In genomic region chr11:57638811-57639320, GRCh38 we compare ENCODE assay signal across 8 cellular contexts. TPM values are rescaled to one million over a fixed set of nuclear protein-coding genes. Genes with fewer than 3 reads are reported as not detected.
DNase-seq lines count a peak whose midpoint lies in the region; ATAC-seq, FAIRE-seq and TF ChIP-seq lines count a peak whose summit lies in the region.

No MANE protein-coding gene starts in this region.

- peak overlapping the region; percentile 89 for H3K4me3 ChIP-seq in A549
- peak overlapping the region; percentile 97 for H3K4me3 ChIP-seq in HUES64 (ENCODE audit: low read length)
- H3K4me3 ChIP-seq in choroid plexus epithelial cell (ENCODE audit: low read depth, low read length): peak overlapping the region; percentile 94
- H3K4me3 ChIP-seq in mucosa of descending colon: no peak overlapping the region

- peaks cover 26% of the 10 kb centered on the region for H3K4me1 ChIP-seq in A549
- peaks cover 37% of the 10 kb centered on the region for H3K4me1 ChIP-seq in HUES64 (ENCODE audit: insufficient read depth, low read length)
- peaks cover 5% of the 10 kb centered on the region for H3K4me1 ChIP-seq in mucosa of descending colon (ENCODE audit: low read depth)

- no peak for TF ChIP-seq POLR2A in A549 (IDR thresholded peaks at IDR 0.05; ENCODE audit: low read length)

- peak overlapping the region; percentile 99 for H3K9ac ChIP-seq in HUES64 (ENCODE audit: low read depth, low read length)

- peak overlapping the region; percentile 99 for H3K27ac ChIP-seq in A549
- H3K27ac ChIP-seq in HUES64 (ENCODE audit: low read depth, low read length): peak overlapping the region; percentile 98

- TF ChIP-seq CTCF in A549 (IDR thresholded peaks at IDR 0.05): no peak
- no peak for TF ChIP-seq CTCF in choroid plexus epithelial cell (conservative IDR thresholded peaks at IDR 0.05; ENCODE audit: low read depth, low read length)
- no peak for TF ChIP-seq CTCF in mucosa of descending colon (IDR thresholded peaks at IDR 0.05)

- TF ChIP-seq EP300 in A549 (IDR thresholded peaks at IDR 0.05): no peak

- TF ChIP-seq RAD21 in A549 (conservative IDR thresholded peaks at IDR 0.05 in 1 of 2, IDR thresholded peaks at IDR 0.05 in 1 of 2): no peak

- POLR2A ChIA-PET in A549 (lab: Yijun Ruan, JAX): no interaction called here

- 7% methylated on average over 13 of the region's 19 CpGs for WGBS in A549 (ENCODE audit: missing lambda C conversion rate)
- WGBS in HUES64: under 1% methylated on average over 15 of the region's 19 CpGs

- peak; percentile 7 to 11; a peak in 2 of 6 replicates for ATAC-seq in A549
- peak; percentile 16 for ATAC-seq in mucosa of descending colon
- ATAC-seq in HG03571 (IDR thresholded peaks at IDR 0.05; ENCODE audit: unreplicated experiment): no peak
- no peak for ATAC-seq in HG02798 (IDR thresholded peaks at IDR 0.05; ENCODE audit: poor library complexity, unreplicated experiment)

- intact Hi-C loops in mucosa of descending colon (cut with DNase I, micrococcal nuclease): no loop called here

- H3K4me2 ChIP-seq in A549: peak overlapping the region; percentile 87

- H3K27me3 ChIP-seq in HUES64 (ENCODE audit: insufficient read depth, low read length): no peaks in the 10 kb centered on the region

- CTCF ChIA-PET in A549 (lab: Yijun Ruan, JAX): interaction anchor here (0.7 to 11.7 kb wide), 8 partner anchors 11 to 293 kb away, joined by 3 to 318 read pairs (median 17); partner anchors contain the start of genes RTN4RL2, TIMM10, UBE2L6 and YPEL4

- no peaks in the 10 kb centered on the region for H3K9me3 ChIP-seq in A549
- H3K9me3 ChIP-seq in HUES64 (ENCODE audit: insufficient read depth, low read depth, low read length): no peaks in the 10 kb centered on the region
- H3K9me3 ChIP-seq in mucosa of descending colon: no peaks in the 10 kb centered on the region

- FAIRE-seq in A549 (lab: Jason Lieb, UNC): no peak

- H3K36me3 ChIP-seq in HUES64 (ENCODE audit: insufficient read depth, low read length) (peaks cover 39% of the 10 kb centered on the region), mucosa of descending colon (ENCODE audit: low read depth) (no peaks in the 10 kb centered on the region)

- DNase-seq in A549 (ENCODE audit: low read depth in 1 of 2, low spot score in 1 of 2) (no peak), choroid plexus epithelial cell (ENCODE audit: low read depth) (no peak), mucosa of descending colon (no peak), DMS 273 treated with DMSO at 0.1 percent for 48 hours (lab: John Stamatoyannopoulos, UW) (no peak), amniotic stem cell (lab: John Stamatoyannopoulos, UW) (no peak)

TF ChIP-seq in A549, 52 proteins besides CTCF, POLR2A, EP300 and RAD21:
- TF ChIP-seq, protein P1, sequence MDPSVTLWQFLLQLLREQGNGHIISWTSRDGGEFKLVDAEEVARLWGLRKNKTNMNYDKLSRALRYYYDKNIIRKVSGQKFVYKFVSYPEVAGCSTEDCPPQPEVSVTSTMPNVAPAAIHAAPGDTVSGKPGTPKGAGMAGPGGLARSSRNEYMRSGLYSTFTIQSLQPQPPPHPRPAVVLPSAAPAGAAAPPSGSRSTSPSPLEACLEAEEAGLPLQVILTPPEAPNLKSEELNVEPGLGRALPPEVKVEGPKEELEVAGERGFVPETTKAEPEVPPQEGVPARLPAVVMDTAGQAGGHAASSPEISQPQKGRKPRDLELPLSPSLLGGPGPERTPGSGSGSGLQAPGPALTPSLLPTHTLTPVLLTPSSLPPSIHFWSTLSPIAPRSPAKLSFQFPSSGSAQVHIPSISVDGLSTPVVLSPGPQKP (IDR thresholded peaks at IDR 0.05; ENCODE audit: low read depth, low read length): no peak
- TF ChIP-seq MYC (IDR thresholded peaks at IDR 0.05; ENCODE audit: borderline replicate concordance, low read length) (no peak), BHLHE40 (IDR thresholded peaks at IDR 0.05; ENCODE audit: low read depth, low read length) (no peak), CHD2 (IDR thresholded peaks at IDR 0.05; ENCODE audit: low read length, partially characterized antibody) (no peak), HOXB5 (CRISPR knock-in tag; IDR thresholded peaks at IDR 0.05) (no peak), KDM5A (IDR thresholded peaks at IDR 0.05) (no peak), MAZ (IDR thresholded peaks at IDR 0.05; ENCODE audit: borderline replicate concordance, low read depth, low read length) (no peak), NPAS2 (CRISPR knock-in tag; IDR thresholded peaks at IDR 0.05; ENCODE audit: borderline replicate concordance) (no peak), GATA3 (IDR thresholded peaks at IDR 0.05; ENCODE audit: borderline replicate concordance) (no peak), RFX5 (IDR thresholded peaks at IDR 0.05) (no peak), BCL3 (IDR thresholded peaks at IDR 0.05) (no peak), CHD4 (IDR thresholded peaks at IDR 0.05; ENCODE audit: borderline replicate concordance) (no peak), RCOR1 (IDR thresholded peaks at IDR 0.05; ENCODE audit: low read depth, low read length) (no peak), TFCP2L1 (CRISPR knock-in tag; IDR thresholded peaks at IDR 0.05) (no peak), FOSL2 (IDR thresholded peaks at IDR 0.05) (no peak), FOSL2 (CRISPR knock-in tag; IDR thresholded peaks at IDR 0.05) (no peak), CBX8 (IDR thresholded peaks at IDR 0.05) (no peak), SREBF2 (IDR thresholded peaks at IDR 0.05) (no peak), JUN (IDR thresholded peaks at IDR 0.05) (no peak), CEBPB (IDR thresholded peaks at IDR 0.05) (no peak)

RNA-seq across cellular contexts. Expression of gene YPEL4, which starts 10.8 kb away (rescaled TPM):
- 0.04 and 0.13 TPM in 2 replicates for polyA plus RNA-seq in A549 (2011; rRNA removed)
- polyA plus RNA-seq in A549 (2012; cell fraction: cytosol; rRNA removed): 0.01 and 0.08 TPM in 2 replicates
- 0.04 TPM in 1 of 2 replicates, not detected in the other for polyA plus RNA-seq in A549 (2012; cell fraction: nucleus; rRNA removed)
- 0.04 to 0.06 TPM in 2 of 3 replicates, not detected in the other for polyA plus RNA-seq in A549 (2017; fragmentation: RNase III; extraction: RNeasy Plus Mini Kit Qiagen cat#74134 plus additional on column Dnase treatment)
- 0.10 and 0.17 TPM in 2 replicates for polyA minus RNA-seq in A549 (2011; rRNA and poly(A)+ RNA removed)
- not detected for polyA plus RNA-seq in HUES64 (2013, experiment 1 of 2)
- polyA plus RNA-seq in HUES64 (2013, experiment 2 of 2): not detected
- 1 to 10 TPM in 1 of 3 donors, under 1 TPM in 2; 0.39 to 2.4 (median 0.58) TPM for total RNA-seq in mucosa of descending colon

RNA-seq across cellular contexts. Expression of gene CLP1, which starts 18.7 kb away (rescaled TPM):
- 22.8 and 24.2 TPM in 2 replicates for polyA plus RNA-seq in A549 (2011; rRNA removed)
- 18.3 and 19.5 TPM in 2 replicates for polyA plus RNA-seq in A549 (2012; cell fraction: cytosol; rRNA removed)
- polyA plus RNA-seq in A549 (2012; cell fraction: nucleus; rRNA removed): 16.0 and 24.4 TPM in 2 replicates
- 31.6 to 33.0 TPM (median 31.8 TPM) in 3 replicates for polyA plus RNA-seq in A549 (2017; fragmentation: RNase III; extraction: RNeasy Plus Mini Kit Qiagen cat#74134 plus additional on column Dnase treatment)
- 21.3 and 25.5 TPM in 2 replicates for polyA minus RNA-seq in A549 (2011; rRNA and poly(A)+ RNA removed)
- 22.2 TPM for polyA plus RNA-seq in HUES64 (2013, experiment 1 of 2)
- polyA plus RNA-seq in HUES64 (2013, experiment 2 of 2): 20.9 TPM
- 10 to 100 TPM; 10.0 to 13.1 (median 10.9) TPM for total RNA-seq in mucosa of descending colon

RNA-seq across cellular contexts. Expression of gene ZDHHC5, which starts 29.0 kb away (rescaled TPM):
- 63.8 and 75.9 TPM in 2 replicates for polyA plus RNA-seq in A549 (2011; rRNA removed)
- 49.6 and 59.2 TPM in 2 replicates for polyA plus RNA-seq in A549 (2012; cell fraction: cytosol; rRNA removed)
- 62.4 and 72.5 TPM in 2 replicates for polyA plus RNA-seq in A549 (2012; cell fraction: nucleus; rRNA removed)
- polyA plus RNA-seq in A549 (2017; fragmentation: RNase III; extraction: RNeasy Plus Mini Kit Qiagen cat#74134 plus additional on column Dnase treatment): 44.1 to 47.1 TPM (median 46.5 TPM) in 3 replicates
- polyA minus RNA-seq in A549 (2011; rRNA and poly(A)+ RNA removed): 116 and 122 TPM in 2 replicates
- polyA plus RNA-seq in HUES64 (2013, experiment 1 of 2): 33.3 TPM
- polyA plus RNA-seq in HUES64 (2013, experiment 2 of 2): 31.4 TPM
- 10 to 100 TPM; 75.5 to 83.0 (median 81.6) TPM for total RNA-seq in mucosa of descending colon

RNA-seq across cellular contexts. Expression of gene SERPING1, which starts 41.4 kb away (rescaled TPM):
- polyA plus RNA-seq in A549 (2011; rRNA removed): 0.59 and 0.91 TPM in 2 replicates
- polyA plus RNA-seq in A549 (2012; cell fraction: cytosol; rRNA removed): 0.15 and 0.19 TPM in 2 replicates
- polyA plus RNA-seq in A549 (2012; cell fraction: nucleus; rRNA removed): 0.07 TPM in 1 of 2 replicates, not detected in the other
- 0.10 to 0.63 TPM (median 0.53 TPM) in 3 replicates for polyA plus RNA-seq in A549 (2017; fragmentation: RNase III; extraction: RNeasy Plus Mini Kit Qiagen cat#74134 plus additional on column Dnase treatment)
- 0.79 and 1.1 TPM in 2 replicates for polyA minus RNA-seq in A549 (2011; rRNA and poly(A)+ RNA removed)
- polyA plus RNA-seq in HUES64 (2013, experiment 1 of 2): 52.6 TPM
- polyA plus RNA-seq in HUES64 (2013, experiment 2 of 2): 71.0 TPM
- total RNA-seq in mucosa of descending colon: 100 to 1,000 TPM in 2 of 3 donors, 10 to 100 TPM in 1; 31.0 to 224 (median 112) TPM

Comparison
In these comparisons a context has a peak if more than half of its experiments do, and no peak if none do; other contexts are left out.
1. ATAC-seq: peak in A549 (2 of 2) and mucosa of descending colon (single experiment); none in HG03571 (single experiment) and HG02798 (single experiment).